Comparison of ENCODE assay signal across 6 cellular contexts in genomic region chr16:30064746-30065111, GRCh38. TPM values are rescaled to one million over a fixed set of nuclear protein-coding genes. Genes with fewer than 3 reads are reported as not detected.
DNase-seq lines count a peak whose midpoint lies in the region; ATAC-seq and TF ChIP-seq lines count a peak whose summit lies in the region.

No MANE protein-coding gene starts in this region.

- H3K27me3 Mint-ChIP-seq in activated T-cell treated with anti-CD3 and anti-CD28 coated beads, Interleukin-2, amount 50 U/mL, for 24 hours = no peaks in the 10 kb centered on the region

- peaks cover 39% of the 10 kb centered on the region for H3K4me1 Mint-ChIP-seq in activated T-cell treated with anti-CD3 and anti-CD28 coated beads, Interleukin-2, amount 50 U/mL, for 24 hours (ENCODE audit: low read depth)

- no peaks in the 10 kb centered on the region for H3K9me3 ChIP-seq in stomach

- H3K4me1 ChIP-seq in stomach = peaks cover 43 to 66% (median 57%) of the 10 kb centered on the region in 4 donors

- no peak for DNase-seq in activated T-cell treated with anti-CD3 and anti-CD28 coated beads, Interleukin-2, amount 50 U/mL, for 24 hours
- no peak for DNase-seq in activated T-cell treated with anti-CD3 and anti-CD28 coated beads, Interleukin-2, amount 50 U/mL, for 48 hours
- DNase-seq in fibroblast of mammary gland (ENCODE audit: low read depth) (no peak), stomach (no peak), SKM-1 treated with dmso at 0.1 percent for 144 hours (lab: John Stamatoyannopoulos, UW; ENCODE audit: unreplicated experiment) (no peak)

- H3K4me3 ChIP-seq in fibroblast of mammary gland (ENCODE audit: control insufficient read depth, low read depth, low read length) (peak overlapping the region; percentile 43), stomach (peak overlapping the region; percentile 75 to 96 (median 80))

- H3K36me3 Mint-ChIP-seq in activated T-cell treated with anti-CD3 and anti-CD28 coated beads, Interleukin-2, amount 50 U/mL, for 24 hours (ENCODE audit: low read depth) = peaks cover 55% of the 10 kb centered on the region

- no peak for TF ChIP-seq EP300 in stomach (IDR thresholded peaks at IDR 0.05)

- H3K27ac Mint-ChIP-seq in activated T-cell treated with anti-CD3 and anti-CD28 coated beads, Interleukin-2, amount 50 U/mL, for 24 hours = peak overlapping the region; percentile 99

- intact Hi-C loops in stomach (cut with DNase I; ENCODE audit: low total_unique reads) = no loop called here

- H3K4me3 Mint-ChIP-seq in activated T-cell treated with anti-CD3 and anti-CD28 coated beads, Interleukin-2, amount 50 U/mL, for 24 hours = peak overlapping the region; percentile 99

- ATAC-seq in GM21447 (IDR thresholded peaks at IDR 0.05; ENCODE audit: unreplicated experiment) = no peak

- TF ChIP-seq CTCF in fibroblast of mammary gland (conservative IDR thresholded peaks at IDR 0.05; ENCODE audit: control insufficient read depth, insufficient read depth, low read depth, low read length) (no peak), stomach (IDR thresholded peaks at IDR 0.05) (no peak)

- H3K9me3 Mint-ChIP-seq in activated T-cell treated with anti-CD3 and anti-CD28 coated beads, Interleukin-2, amount 50 U/mL, for 24 hours = no peaks in the 10 kb centered on the region

- peaks cover 27 to 32% (median 30%) of the 10 kb centered on the region in 4 donors for H3K36me3 ChIP-seq in stomach

- H3K27me3 ChIP-seq in stomach = no peaks in the 10 kb centered on the region

- WGBS in stomach, 5 donors = 0 to 1% (median 1%) methylated on average over 10 to 26 of the region's 26 CpGs

- H3K27ac ChIP-seq in stomach = peak overlapping the region; percentile 92 to 100 (median 98)

- no peak for TF ChIP-seq POLR2A in stomach (IDR thresholded peaks at IDR 0.05)

RNA-seq across cellular contexts. Expression of gene ALDOA, which starts 0.8 kb away (rescaled TPM):
- 1,000 to 10,000 TPM in 1 of 5 donors, 100 to 1,000 TPM in 4; 180 to 2,515 (median 698) TPM for total RNA-seq in stomach
- polyA plus RNA-seq in stomach = 1,000 to 10,000 TPM in 1 of 3 donors, 100 to 1,000 TPM in 2; 740 to 1,310 (median 887) TPM

RNA-seq across cellular contexts. Expression of gene PPP4C, which starts 11.1 kb away (rescaled TPM):
- total RNA-seq in stomach = 10 to 100 TPM; 21.4 to 86.1 (median 63.6) TPM
- 100 to 1,000 TPM in 1 of 3 donors, 10 to 100 TPM in 2; 76.1 to 118 (median 93.3) TPM for polyA plus RNA-seq in stomach

RNA-seq across cellular contexts. Expression of gene TBX6, which starts 27.0 kb away (rescaled TPM):
- total RNA-seq in stomach = 10 to 100 TPM in 1 of 5 donors, 1 to 10 TPM in 1, not detected in 3; 3.8 to 25.0 TPM
- 1 to 10 TPM; 1.1 to 2.5 (median 2.1) TPM for polyA plus RNA-seq in stomach

RNA-seq across cellular contexts. Expression of gene YPEL3, which starts 31.3 kb away (rescaled TPM):
- total RNA-seq in stomach = 100 to 1,000 TPM in 1 of 5 donors, 10 to 100 TPM in 4; 13.9 to 116 (median 37.9) TPM
- polyA plus RNA-seq in stomach = 100 to 1,000 TPM; 103 to 162 (median 111) TPM

RNA-seq across cellular contexts. Expression of gene TLCD3B, which starts 33.7 kb away (rescaled TPM):
- under 1 TPM in 1 of 5 donors, not detected in 4; 0.92 TPM for total RNA-seq in stomach
- polyA plus RNA-seq in stomach = under 1 TPM in 1 of 3 donors, not detected in 2; 0.18 TPM
